In the genomic region with DNA sequence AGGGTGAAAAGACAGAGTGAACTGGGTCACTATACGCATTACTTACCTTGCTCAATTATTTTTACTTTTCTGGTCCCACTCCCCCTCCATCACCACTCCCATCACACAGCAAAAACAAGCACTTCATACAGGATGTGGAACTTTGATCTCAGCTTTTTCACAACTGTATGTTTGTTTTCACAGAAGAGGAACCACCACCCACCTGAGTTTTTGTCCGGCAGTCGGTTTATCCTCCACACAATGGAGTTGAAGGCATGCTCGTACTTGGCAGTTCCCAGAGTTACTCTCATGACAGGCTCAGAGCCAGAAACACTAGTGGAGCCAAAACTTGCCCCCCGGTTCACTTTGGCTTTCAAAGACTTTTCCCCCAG, we compare ENCODE assay signal across 20 cellular contexts. TPM values are rescaled to one million over a fixed set of nuclear protein-coding genes. Genes with fewer than 3 reads are reported as not detected.
DNase-seq lines count a peak whose midpoint lies in the region; ATAC-seq and TF ChIP-seq lines count a peak whose summit lies in the region.
"Had no signal": no experiment of that assay in that cellular context is flagged by ENCODE, and none has a peak within 500 bp of the region (broad histone marks: within the 10 kb centered on the region; RNA-seq: fewer than 3 reads in every experiment).

No MANE protein-coding gene starts in this region.

- no peaks in the 10 kb centered on the region for H3K9me3 Mint-ChIP-seq in natural killer cell treated with Interleukin-12 subunit alpha and Interleukin-12 subunit beta and Interleukin-15 and Interleukin-18, amount 100 ng/mL, for 72 hours
- H3K9me3 Mint-ChIP-seq: HFFc6; stimulated activated naive CD8-positive, alpha-beta T cell treated with anti-CD3 and anti-CD28 coated beads, Interleukin-15, Interleukin-2, amounts not matched to agents 100 ng/mL and 50 ng/mL, for 24 hours had no signal

- no peak overlapping the region for H3K4me3 Mint-ChIP-seq in natural killer cell treated with Interleukin-12 subunit alpha and Interleukin-12 subunit beta and Interleukin-15 and Interleukin-18, amount 100 ng/mL, for 72 hours
- H3K4me3 Mint-ChIP-seq: activated naive CD8-positive, alpha-beta T cell; HFFc6; stimulated activated naive CD8-positive, alpha-beta T cell treated with anti-CD3 and anti-CD28 coated beads, Interleukin-15, Interleukin-2, amounts not matched to agents 100 ng/mL and 50 ng/mL, for 24 hours had no signal

- no peak for TF ChIP-seq CTCF in hepatocyte (IDR thresholded peaks at IDR 0.05; ENCODE audit: poor library complexity)

- H3K27me3 Mint-ChIP-seq in natural killer cell treated with Interleukin-12 subunit alpha and Interleukin-12 subunit beta and Interleukin-15 and Interleukin-18, amount 100 ng/mL, for 72 hours, result no peaks in the 10 kb centered on the region
- H3K27me3 Mint-ChIP-seq: stimulated activated naive CD8-positive, alpha-beta T cell treated with anti-CD3 and anti-CD28 coated beads, Interleukin-15, Interleukin-2, amounts not matched to agents 100 ng/mL and 50 ng/mL, for 24 hours had no signal

- H3K9me3 ChIP-seq in hepatocyte (ENCODE audit: low read depth), result no peaks in the 10 kb centered on the region
- H3K9me3 ChIP-seq: BE2C, SJSA1 had no signal

- H3K27ac ChIP-seq in hepatocyte, result peak overlapping the region; percentile 59
- H3K27ac ChIP-seq: parathyroid adenoma, SJSA1 had no signal

- peaks cover 5% of the 10 kb centered on the region for H3K4me1 ChIP-seq in hepatocyte (ENCODE audit: insufficient read depth)
- H3K4me1 ChIP-seq: parathyroid adenoma, SJSA1 had no signal

- H3K27me3 ChIP-seq in hepatocyte, result no peaks in the 10 kb centered on the region
- H3K27me3 ChIP-seq: BE2C, SJSA1 had no signal

- H3K27ac Mint-ChIP-seq in natural killer cell treated with Interleukin-12 subunit alpha and Interleukin-12 subunit beta and Interleukin-15 and Interleukin-18, amount 100 ng/mL, for 72 hours, result no peak overlapping the region
- H3K27ac Mint-ChIP-seq: activated naive CD8-positive, alpha-beta T cell; HFFc6; stimulated activated naive CD8-positive, alpha-beta T cell treated with anti-CD3 and anti-CD28 coated beads, Interleukin-15, Interleukin-2, amounts not matched to agents 100 ng/mL and 50 ng/mL, for 24 hours had no signal

- no peaks in the 10 kb centered on the region for H3K9me2 ChIP-seq in hepatocyte (replicated peaks; ENCODE audit: insufficient read depth)

- no peaks in the 10 kb centered on the region for H3K4me1 Mint-ChIP-seq in natural killer cell treated with Interleukin-12 subunit alpha and Interleukin-12 subunit beta and Interleukin-15 and Interleukin-18, amount 100 ng/mL, for 72 hours (ENCODE audit: low read depth in 2 of 2)

- DNase-seq in hepatocyte (ENCODE audit: low spot score) (no peak), SW 1271 (lab: John Stamatoyannopoulos, UW) (no peak), T-helper 1 cell (no peak), SHP77 (lab: John Stamatoyannopoulos, UW) (no peak)
- no peak for DNase-seq in natural killer cell treated with Interleukin-12 subunit alpha and Interleukin-12 subunit beta and Interleukin-15 and Interleukin-18, amount 100 ng/mL, for 72 hours (ENCODE audit: low spot score)
- DNase-seq: activated T-cell treated with anti-CD3 and anti-CD28 coated beads, Interleukin-2, amount 50 U/mL, for 1 hour; DMS53; effector CD4-positive, alpha-beta T cell; HFFc6; KG1; small intestine had no signal

- peak; percentile 36 for ATAC-seq in GM18520 (IDR thresholded peaks at IDR 0.05; ENCODE audit: unreplicated experiment)
- ATAC-seq in GM19452 (IDR thresholded peaks at IDR 0.05; ENCODE audit: unreplicated experiment), result peak; percentile 53
- peak; percentile 66 for ATAC-seq in HG03159 (IDR thresholded peaks at IDR 0.05; ENCODE audit: unreplicated experiment)
- no peak for ATAC-seq in natural killer cell treated with Interleukin-12 subunit alpha and Interleukin-12 subunit beta and Interleukin-15 and Interleukin-18, amount 100 ng/mL, for 72 hours
- ATAC-seq: left lobe of liver had no signal

- H4K20me1 ChIP-seq in hepatocyte (ENCODE audit: insufficient read depth, poor library complexity, severe bottlenecking), result no peaks in the 10 kb centered on the region

- no peak overlapping the region for H3K4me3 ChIP-seq in hepatocyte
- H3K4me3 ChIP-seq: SJSA1 had no signal

- H2AFZ ChIP-seq in hepatocyte, result no peak overlapping the region
- H2AFZ ChIP-seq: parathyroid adenoma had no signal

- no peaks in the 10 kb centered on the region for H3K36me3 Mint-ChIP-seq in natural killer cell treated with Interleukin-12 subunit alpha and Interleukin-12 subunit beta and Interleukin-15 and Interleukin-18, amount 100 ng/mL, for 72 hours
- H3K36me3 Mint-ChIP-seq: activated naive CD8-positive, alpha-beta T cell had no signal

- H3K4me2 ChIP-seq in hepatocyte, result no peak overlapping the region

- H3K79me2 ChIP-seq in hepatocyte, result no peaks in the 10 kb centered on the region
- H3K79me2 ChIP-seq: parathyroid adenoma had no signal

- H3K36me3 ChIP-seq in hepatocyte (replicated peaks; ENCODE audit: insufficient read depth, low read depth), result no peaks in the 10 kb centered on the region
- H3K36me3 ChIP-seq: SJSA1 had no signal

- WGBS in hepatocyte (ENCODE audit: low lambda C conversion rate, missing lambda C conversion rate), result 85% methylated on average over 5 of the region's 5 CpGs

RNA-seq across cellular contexts. Expression of gene GTF2A1, which starts 55.9 kb away (rescaled TPM):
- 23.3 and 25.1 TPM in 2 replicates for total RNA-seq in hepatocyte
- 2.3 and 3.8 TPM in 2 replicates for polyA plus RNA-seq in hepatocyte
- total RNA-seq in natural killer cell treated with Interleukin-12 subunit alpha and Interleukin-12 subunit beta and Interleukin-15 and Interleukin-18, amount 100 ng/mL, for 72 hours, result 10 to 100 TPM; 17.2 to 31.5 TPM

Comparison
In these comparisons a context has a peak if more than half of its experiments do, and no peak if none do; other contexts are left out.
1. ATAC-seq: peak in GM18520 (single experiment), GM19452 (single experiment) and HG03159 (single experiment); none in natural killer cell treated with Interleukin-12 subunit alpha and Interleukin-12 subunit beta and Interleukin-15 and Interleukin-18, amount 100 ng/mL, for 72 hours (0 of 2).